ENCODE assay signal across 8 cellular contexts in the genomic region with DNA sequence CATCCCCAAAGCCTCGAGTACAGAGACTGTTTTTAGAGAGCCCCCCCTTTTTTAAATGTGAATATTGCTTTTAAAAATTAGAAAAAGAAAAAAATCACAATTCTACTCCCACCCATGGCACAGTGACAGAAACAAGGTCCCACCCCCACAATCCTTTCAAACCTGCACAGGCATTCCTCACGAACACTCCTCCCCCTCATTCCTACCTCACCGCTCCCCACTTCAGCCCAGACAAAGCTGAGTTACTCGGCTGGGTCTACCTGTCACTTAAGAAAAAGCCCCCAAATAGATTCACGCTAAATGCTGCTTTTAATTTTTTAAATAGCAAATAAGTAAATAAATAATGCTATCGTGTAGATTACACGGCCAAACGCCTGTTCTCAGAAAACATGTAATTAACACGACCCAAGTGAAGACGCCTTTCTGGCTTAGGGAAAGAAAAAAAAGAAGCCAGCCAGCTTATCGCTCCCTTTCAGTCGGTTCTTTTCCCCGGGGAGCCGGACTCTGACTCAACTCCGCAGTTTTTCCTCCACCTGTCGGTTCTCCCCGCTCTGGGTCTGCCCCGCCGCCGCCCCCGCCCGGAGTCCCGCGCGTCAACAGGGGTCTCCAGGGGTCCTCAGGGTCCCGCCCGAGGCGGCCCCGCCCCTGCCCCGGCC. TPM values are rescaled to one million over a fixed set of nuclear protein-coding genes. Genes with fewer than 3 reads are reported as not detected.
DNase-seq lines count a peak whose midpoint lies in the region; ATAC-seq and TF ChIP-seq lines count a peak whose summit lies in the region.

No MANE protein-coding gene starts in this region.

- CTCF ChIA-PET in HEK293 (lab: Yijun Ruan, JAX), result interaction anchor here (0.8 to 7.1 kb wide), 4 partner anchors 32 to 79 kb away, joined by 3 to 43 read pairs (median 10); no protein-coding TSS in a partner anchor

- H2BK120ac ChIP-seq in trophoblast cell (ENCODE audit: insufficient read depth, low read length, poor library complexity), result peak overlapping the region; percentile 50

- no peak overlapping the region for H3K14ac ChIP-seq in trophoblast cell (ENCODE audit: low read length)

- H2AFZ ChIP-seq in trophoblast cell (ENCODE audit: insufficient read depth, low read length, poor library complexity), result peak overlapping the region; percentile 57

- H3K23ac ChIP-seq in trophoblast cell (ENCODE audit: low read length), result no peak overlapping the region

- ATAC-seq in T-helper 17 cell (no peak), foreskin keratinocyte (peak; percentile 8), HG03469 (IDR thresholded peaks at IDR 0.05; ENCODE audit: unreplicated experiment) (no peak)

- peak overlapping the region; percentile 42 for H4K91ac ChIP-seq in trophoblast cell (ENCODE audit: low read depth, low read length)

- H3K27ac Mint-ChIP-seq in T-helper 17 cell, result peak overlapping the region; percentile 72

- H2BK5ac ChIP-seq in trophoblast cell (ENCODE audit: low read depth, low read length, poor library complexity), result no peak overlapping the region

- no peak overlapping the region for H3K9ac ChIP-seq in trophoblast cell (ENCODE audit: low read length)

- peak overlapping the region; percentile 50 for H3K18ac ChIP-seq in trophoblast cell (ENCODE audit: low read length)

- no peaks in the 10 kb centered on the region for H3K79me2 ChIP-seq in trophoblast cell (ENCODE audit: control insufficient read depth, insufficient read depth, low read length, poor library complexity)

- POLR2A ChIA-PET in HEK293 (lab: Yijun Ruan, JAX), result interaction anchor here (1.7 kb wide), 1 partner anchor 9 kb away, joined by 7 read pairs; no protein-coding TSS in a partner anchor

- no peaks in the 10 kb centered on the region for H3K36me3 Mint-ChIP-seq in T-helper 17 cell (ENCODE audit: low read depth)

- H3K4me2 ChIP-seq in trophoblast cell (ENCODE audit: low read length), result peak overlapping the region; percentile 92

- no CpG with 5 or more reads among the region's 30 CpGs for WGBS in trophoblast cell (ENCODE audit: extremely low coverage, insufficient coverage, insufficient read length)

- no peak overlapping the region for H3K4ac ChIP-seq in trophoblast cell (ENCODE audit: low read depth, low read length)

- TF ChIP-seq CTCF in BE2C (IDR thresholded peaks at IDR 0.05; ENCODE audit: low read depth, low read length) (no peak), HEK293 (tag by site-specific recombination; IDR thresholded peaks at IDR 0.05) (no peak), foreskin keratinocyte (conservative IDR thresholded peaks at IDR 0.05) (no peak)

- no peak overlapping the region for H4K12ac ChIP-seq in trophoblast cell (ENCODE audit: low read depth, low read length)

- peaks cover 5% of the 10 kb centered on the region for H3K79me1 ChIP-seq in trophoblast cell (ENCODE audit: low read length)

- no peaks in the 10 kb centered on the region for H3K4me1 ChIP-seq in BE2C
- peaks cover 6% of the 10 kb centered on the region; the same call in 1 of the 2 replicates for H3K4me1 ChIP-seq in HEK293 (ENCODE audit: control insufficient read depth, insufficient read depth, low read length)
- H3K4me1 ChIP-seq in foreskin keratinocyte, result no peaks in the 10 kb centered on the region
- peaks cover 0 to 2% of the 10 kb centered on the region in 2 experiments for H3K4me1 ChIP-seq in trophoblast cell (ENCODE audit: control insufficient read depth in 1 of 2, insufficient read depth in 2 of 2, low read length in 2 of 2)

- H3K9me3 ChIP-seq in BE2C (no peaks in the 10 kb centered on the region), HEK293 (ENCODE audit: control insufficient read depth, insufficient read depth, low read depth, low read length) (no peaks in the 10 kb centered on the region), T-helper 17 cell (ENCODE audit: control insufficient read depth, low read length, poor library complexity, severe bottlenecking) (no peaks in the 10 kb centered on the region), trophoblast cell (ENCODE audit: insufficient read depth, low read depth, low read length) (no peaks in the 10 kb centered on the region)

- H3K4me1 Mint-ChIP-seq in T-helper 17 cell, result peaks cover 41% of the 10 kb centered on the region

- H4K8ac ChIP-seq in trophoblast cell (ENCODE audit: low read depth, low read length), result peak overlapping the region; percentile 66

- H3K27me3 Mint-ChIP-seq in T-helper 17 cell, result no peaks in the 10 kb centered on the region

- DNase-seq in BE2C, result peak; percentile 46
- no peak for DNase-seq in T-helper 17 cell
- DNase-seq in foreskin keratinocyte, result peak in 1 of 2 donors; percentile 35
- no peak for DNase-seq in trophoblast cell
- DNase-seq in AML-193 (lab: John Stamatoyannopoulos, UW), result no peak
- no peak for DNase-seq in middle frontal gyrus (ENCODE audit: extremely low spot score, low spot score)

- H3K27ac ChIP-seq in HEK293 (ENCODE audit: extremely low read depth, low read depth, low read length) (peak overlapping the region; percentile 90; the same call in 1 of the 2 replicates), foreskin keratinocyte (peak overlapping the region; percentile 35), trophoblast cell (ENCODE audit: low read depth, low read length) (peak overlapping the region; percentile 64)

- no peak overlapping the region for H2BK12ac ChIP-seq in trophoblast cell (ENCODE audit: low read length)

- H3K4me3 ChIP-seq in BE2C (ENCODE audit: low read depth, low read length), result peak overlapping the region; percentile 53
- peak overlapping the region; percentile 81 for H3K4me3 ChIP-seq in HEK293 (ENCODE audit: low read depth, low read length)
- peak overlapping the region; percentile 91 for H3K4me3 ChIP-seq in trophoblast cell (ENCODE audit: low read depth, low read length)

- H3K27me3 ChIP-seq in BE2C (peaks cover 20% of the 10 kb centered on the region), foreskin keratinocyte (peaks cover 23% of the 10 kb centered on the region), trophoblast cell (ENCODE audit: insufficient read depth, low read length) (no peaks in the 10 kb centered on the region)

- H3K4me3 Mint-ChIP-seq in T-helper 17 cell, result peak overlapping the region; percentile 92

- no peak overlapping the region for H2AK5ac ChIP-seq in trophoblast cell (ENCODE audit: low read length)

- H3K36me3 ChIP-seq in BE2C (no peaks in the 10 kb centered on the region), HEK293 (ENCODE audit: control insufficient read depth in 2 of 2, insufficient read depth in 1 of 2, low read length in 2 of 2) (no peaks in the 10 kb centered on the region; a peak in 1 of 3 replicates), trophoblast cell (ENCODE audit: control insufficient read depth in 1 of 2, insufficient read depth in 2 of 2, low read length in 2 of 2) (no peaks in the 10 kb centered on the region)

TF ChIP-seq in HEK293, 187 proteins besides CTCF, POLR2A, EP300 and RAD21 (continues in another document):
- TF ChIP-seq ZNF157 (tag by site-specific recombination; IDR thresholded peaks at IDR 0.05) (no peak), HIC1 (tag by site-specific recombination; IDR thresholded peaks at IDR 0.05) (no peak), KLF1 (tag by site-specific recombination; IDR thresholded peaks at IDR 0.05) (no peak), ZNF266 (tag by site-specific recombination; IDR thresholded peaks at IDR 0.05; ENCODE audit: low read depth) (no peak), ZNF571 (tag by site-specific recombination; IDR thresholded peaks at IDR 0.05) (no peak), ZBTB21 (tag by site-specific recombination; IDR thresholded peaks at IDR 0.05) (no peak), ZNF624 (tag by site-specific recombination; IDR thresholded peaks at IDR 0.05) (no peak)
- TF ChIP-seq, protein P1, sequence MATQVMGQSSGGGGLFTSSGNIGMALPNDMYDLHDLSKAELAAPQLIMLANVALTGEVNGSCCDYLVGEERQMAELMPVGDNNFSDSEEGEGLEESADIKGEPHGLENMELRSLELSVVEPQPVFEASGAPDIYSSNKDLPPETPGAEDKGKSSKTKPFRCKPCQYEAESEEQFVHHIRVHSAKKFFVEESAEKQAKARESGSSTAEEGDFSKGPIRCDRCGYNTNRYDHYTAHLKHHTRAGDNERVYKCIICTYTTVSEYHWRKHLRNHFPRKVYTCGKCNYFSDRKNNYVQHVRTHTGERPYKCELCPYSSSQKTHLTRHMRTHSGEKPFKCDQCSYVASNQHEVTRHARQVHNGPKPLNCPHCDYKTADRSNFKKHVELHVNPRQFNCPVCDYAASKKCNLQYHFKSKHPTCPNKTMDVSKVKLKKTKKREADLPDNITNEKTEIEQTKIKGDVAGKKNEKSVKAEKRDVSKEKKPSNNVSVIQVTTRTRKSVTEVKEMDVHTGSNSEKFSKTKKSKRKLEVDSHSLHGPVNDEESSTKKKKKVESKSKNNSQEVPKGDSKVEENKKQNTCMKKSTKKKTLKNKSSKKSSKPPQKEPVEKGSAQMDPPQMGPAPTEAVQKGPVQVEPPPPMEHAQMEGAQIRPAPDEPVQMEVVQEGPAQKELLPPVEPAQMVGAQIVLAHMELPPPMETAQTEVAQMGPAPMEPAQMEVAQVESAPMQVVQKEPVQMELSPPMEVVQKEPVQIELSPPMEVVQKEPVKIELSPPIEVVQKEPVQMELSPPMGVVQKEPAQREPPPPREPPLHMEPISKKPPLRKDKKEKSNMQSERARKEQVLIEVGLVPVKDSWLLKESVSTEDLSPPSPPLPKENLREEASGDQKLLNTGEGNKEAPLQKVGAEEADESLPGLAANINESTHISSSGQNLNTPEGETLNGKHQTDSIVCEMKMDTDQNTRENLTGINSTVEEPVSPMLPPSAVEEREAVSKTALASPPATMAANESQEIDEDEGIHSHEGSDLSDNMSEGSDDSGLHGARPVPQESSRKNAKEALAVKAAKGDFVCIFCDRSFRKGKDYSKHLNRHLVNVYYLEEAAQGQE (tag by site-specific recombination; IDR thresholded peaks at IDR 0.05), result no peak

RNA-seq across cellular contexts. Expression of gene MPP7, which starts 0.7 kb away (rescaled TPM):
- not detected for polyA plus RNA-seq in BE2C (2012; ENCODE audit: insufficient read depth, insufficient read length, low read depth)
- total RNA-seq in T-helper 17 cell (10 to 100 TPM; 21.6 to 22.7 TPM), foreskin keratinocyte (5.1 and 5.3 TPM in 2 replicates)
- polyA plus RNA-seq in foreskin keratinocyte, result 1.1 and 1.3 TPM in 2 replicates
- polyA plus RNA-seq in trophoblast cell (2013), result 12.8 and 13.4 TPM in 2 replicates

Comparison
In these comparisons a context has a peak if more than half of its experiments do, and no peak if none do; other contexts are left out.
1. H3K27ac ChIP-seq: peak in every context shown above with its lines; median percentile 90 in HEK293; 64 in trophoblast cell; 35 in foreskin keratinocyte.